Comparison of ENCODE assay signal across 11 cellular contexts in the genomic region with DNA sequence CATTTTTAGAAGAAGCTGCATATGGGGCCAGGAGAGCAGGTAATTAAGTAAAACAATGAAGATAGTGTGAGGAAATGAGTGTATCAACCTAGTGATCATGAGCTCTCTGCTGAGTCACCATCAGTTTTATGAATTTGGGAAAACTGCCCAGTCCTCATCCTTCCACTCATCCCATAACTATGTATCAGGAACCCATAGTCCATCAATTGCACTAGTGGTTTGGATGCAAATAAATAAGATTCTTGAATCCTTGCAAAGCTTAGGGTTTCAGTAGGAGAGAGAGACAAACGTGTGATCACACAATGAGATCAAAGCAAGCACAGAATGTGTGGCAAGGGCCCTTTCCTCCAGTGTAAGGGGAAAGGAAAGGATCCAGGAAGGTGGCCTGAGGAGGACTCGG.
A peak's percentile ranks its signal among the peaks of the same experiment; 100 is the strongest.
DNase-seq lines count a peak whose midpoint lies in the region; ATAC-seq and TF ChIP-seq lines count a peak whose summit lies in the region.
"Had no signal": no experiment of that assay in that cellular context is flagged by ENCODE, and none has a peak within 500 bp of the region (broad histone marks: within the 10 kb centered on the region; RNA-seq: fewer than 3 reads in every experiment).

No MANE protein-coding gene starts in this region.

- H3K4me3 ChIP-seq in AG04449 (ENCODE audit: low read depth, low read length) (no peak overlapping the region), astrocyte of the cerebellum (ENCODE audit: low read depth, low read length) (no peak overlapping the region)
- H3K4me3 ChIP-seq: GM12878, right lobe of liver had no signal

- ATAC-seq in HG02610 (IDR thresholded peaks at IDR 0.05; ENCODE audit: unreplicated experiment) (no peak), HG03139 (IDR thresholded peaks at IDR 0.05; ENCODE audit: unreplicated experiment) (no peak)
- ATAC-seq: GM12878 had no signal

- POLR2A ChIA-PET in AG04449 (lab: Yijun Ruan, JAX) (interaction anchor here (0.6 to 1.8 kb wide), 6 partner anchors 8 to 189 kb away, joined by 3 to 12 read pairs (median 4); no protein-coding TSS in a partner anchor), GM10248 (lab: Yijun Ruan, JAX) (no interaction called here)

- in situ Hi-C loops in astrocyte of the cerebellum (cut with HindIII; ENCODE audit: low sequenced_read_pairs): no loop called here

- DNase-seq in AG04449 (ENCODE audit: low read depth, low spot score) (peak; percentile 93), HT1080 (ENCODE audit: low read depth) (peak; percentile 99), astrocyte of the cerebellum (ENCODE audit: low read depth) (peak; percentile 94), hepatic stellate cell (ENCODE audit: low spot score) (peak; percentile 75), GM10248 (ENCODE audit: extremely low spot score) (no peak)
- DNase-seq in stimulated activated CD4-positive, alpha-beta T cell treated with anti-CD3 and anti-CD28 coated beads, Interleukin-12 subunit alpha, Interleukin-12 subunit beta, amount 100 ng/mL, for 4 hours: no peak
- DNase-seq: CD4-positive, CD25-positive, alpha-beta regulatory T cell; right lobe of liver had no signal

- CTCF ChIA-PET in AG04449 (lab: Yijun Ruan, JAX): interaction anchor here (1.0 to 4.9 kb wide), 9 partner anchors 9 to 382 kb away, joined by 3 to 20 read pairs (median 3); no protein-coding TSS in a partner anchor
- CTCF ChIA-PET in GM10248 (lab: Yijun Ruan, JAX): interaction anchor here (2.1 to 4.7 kb wide), 2 partner anchors 7 to 12 kb away, joined by 7 to 33 read pairs; no protein-coding TSS in a partner anchor

- no peak for TF ChIP-seq CTCF in AG04449 (IDR thresholded peaks at IDR 0.05; ENCODE audit: insufficient read depth, low read length, missing control alignments)
- TF ChIP-seq CTCF in astrocyte of the cerebellum (IDR thresholded peaks at IDR 0.05; ENCODE audit: low read depth, low read length, missing control alignments): no peak
- no peak for TF ChIP-seq CTCF in GM10248 (IDR thresholded peaks at IDR 0.05; ENCODE audit: control extremely low read depth, extremely low read depth, low read depth, missing control alignments)

Comparison
In these comparisons a context has a peak if more than half of its experiments do, and no peak if none do; other contexts are left out.
1. DNase-seq: peak in AG04449 (single experiment), HT1080 (single experiment), astrocyte of the cerebellum (single experiment) and hepatic stellate cell (single experiment); none in GM10248 (single experiment) and stimulated activated CD4-positive, alpha-beta T cell treated with anti-CD3 and anti-CD28 coated beads, Interleukin-12 subunit alpha, Interleukin-12 subunit beta, amount 100 ng/mL, for 4 hours (single experiment).